In genomic region chr19:31667106-31667505, GRCh38 we compare ENCODE assay signal across 31 cellular contexts.
"Had no signal": no experiment of that assay in that cellular context is flagged by ENCODE, and none has a peak within 500 bp of the region (broad histone marks: within the 10 kb centered on the region; RNA-seq: fewer than 3 reads in every experiment).

No MANE protein-coding gene starts in this region.

- H3K27me3 ChIP-seq: ascending aorta, cardiac muscle cell had no signal

- H3K4me3 ChIP-seq: ascending aorta, cardiac muscle cell had no signal

- H3K4me1 ChIP-seq: ascending aorta had no signal

- FAIRE-seq: bronchial epithelial cell, TTC549 had no signal

- DNase-seq: activated CD4-positive, alpha-beta memory T cell treated with anti-CD3 and anti-CD28 coated beads, Interleukin-2, amount 10 ng/mL, durations not matched to agents 7 days and 5 days; activated CD4-positive, alpha-beta T cell treated with anti-CD3 and anti-CD28 coated beads for 1 hour; activated CD4-positive, alpha-beta T cell treated with anti-CD3 and anti-CD28 coated beads for 36 hours; activated CD4-positive, alpha-beta T cell treated with anti-CD3 and anti-CD28 coated beads for 48 hours; activated CD4-positive, alpha-beta T cell treated with anti-CD3 and anti-CD28 coated beads, Interleukin-2, amount 10 ng/mL, durations not matched to agents 7 days and 5 days; activated CD4-positive, alpha-beta T cell treated with anti-CD3 and anti-CD28 coated beads, Interleukin-2, amount 50 U/mL, for 48 hours; activated CD4-positive, CD25-positive, alpha-beta regulatory T cell; activated CD8-positive, alpha-beta memory T cell treated with anti-CD3 and anti-CD28 coated beads for 24 hours; activated CD8-positive, alpha-beta memory T cell treated with anti-CD3 and anti-CD28 coated beads, Interleukin-2, amount 10 ng/mL, durations not matched to agents 7 days and 5 days; activated CD8-positive, alpha-beta memory T cell treated with anti-CD3 and anti-CD28 coated beads, Interleukin-2, amount 50 U/mL, for 48 hours; activated CD8-positive, alpha-beta T cell treated with anti-CD3 and anti-CD28 coated beads, Interleukin-2, amount 10 ng/mL, durations not matched to agents 7 days and 5 days; activated effector memory CD4-positive, alpha-beta T cell treated with Interleukin-2 at 50 U/mL for 16 hours; activated gamma-delta T cell; activated naive CD4-positive, alpha-beta T cell treated with anti-CD3 and anti-CD28 coated beads, Interleukin-2, amount 10 ng/mL, durations not matched to agents 7 days and 5 days; activated naive CD4-positive, alpha-beta T cell treated with Interleukin-2 at 50 U/mL for 16 hours; activated naive CD8-positive, alpha-beta T cell treated with anti-CD3 and anti-CD28 coated beads, Interleukin-2, amount 10 ng/mL, durations not matched to agents 7 days and 5 days; activated naive CD8-positive, alpha-beta T cell treated with anti-CD3 and anti-CD28 coated beads, Interleukin-2, amount 50 U/mL, for 24 hours; activated T-cell treated with anti-CD3 and anti-CD28 coated beads, Interleukin-2, amount 50 U/mL, for 24 hours; activated T-cell treated with anti-CD3 and anti-CD28 coated beads, Interleukin-2, amount 50 U/mL, for 48 hours; amygdala; anterior cingulate cortex; caudate nucleus; cerebellar nuclear complex; T-helper 2 cell; T-helper 9 cell; WERI-Rb-1 had no signal

- ATAC-seq: activated CD4-positive, alpha-beta T cell treated with anti-CD3 and anti-CD28 coated beads for 36 hours; activated CD4-positive, CD25-positive, alpha-beta regulatory T cell treated with anti-CD3 and anti-CD28 coated beads, Interleukin-2, amount 50 U/mL, for 24 hours; activated CD8-positive, alpha-beta memory T cell treated with anti-CD3 and anti-CD28 coated beads, Interleukin-2, amount 10 ng/mL, durations not matched to agents 7 days and 5 days; activated CD8-positive, alpha-beta T cell treated with anti-CD3 and anti-CD28 coated beads, Interleukin-2, amount 10 ng/mL, durations not matched to agents 7 days and 5 days; activated naive CD8-positive, alpha-beta T cell treated with anti-CD3 and anti-CD28 coated beads, Interleukin-2, amount 50 U/mL, for 24 hours had no signal

- H3K36me3 ChIP-seq: ascending aorta, cardiac muscle cell, WERI-Rb-1 had no signal

- H3K27ac ChIP-seq: ascending aorta, cardiac muscle cell, WERI-Rb-1 had no signal

- H3K9me3 ChIP-seq: ascending aorta had no signal
